8 cellular contexts compared by ENCODE assay signal in genomic region chr11:287821-288327, GRCh38. TPM values are rescaled to one million over a fixed set of nuclear protein-coding genes. Genes with fewer than 3 reads are reported as not detected.
DNase-seq lines count a peak whose midpoint lies in the region; TF ChIP-seq lines count a peak whose summit lies in the region.

No MANE protein-coding gene starts in this region.

- no peaks in the 10 kb centered on the region for H3K9me3 Mint-ChIP-seq in activated naive CD4-positive, alpha-beta T cell treated with anti-CD3 and anti-CD28 coated beads for 36 hours

- intact Hi-C loops in activated naive CD4-positive, alpha-beta T cell treated with anti-CD3 and anti-CD28 coated beads for 36 hours (cut with micrococcal nuclease): loop anchor here (1.0 to 5.0 kb wide), 5 partner anchors 19 to 81 kb away; partner anchors contain the start of genes BET1L, PSMD13, RIC8A and SIRT3

- H3K36me3 ChIP-seq in KOPT-K1 (ENCODE audit: insufficient read depth, low read length): peaks cover 22% of the 10 kb centered on the region

- no peak for TF ChIP-seq CTCF in GM13977 (IDR thresholded peaks at IDR 0.05; ENCODE audit: extremely low read depth, insufficient read depth, missing control alignments)

- DNase-seq in activated naive CD4-positive, alpha-beta T cell treated with anti-CD3 and anti-CD28 coated beads for 36 hours: no peak
- peak; percentile 53 for DNase-seq in stimulated activated CD4-positive, alpha-beta T cell treated with anti-CD3 and anti-CD28 coated beads, Interleukin-4, amount 100 ng/mL, for 1 hour
- DNase-seq in LoVo (ENCODE audit: low spot score): no peak
- no peak for DNase-seq in ecto neural progenitor cell (ENCODE audit: low spot score)
- DNase-seq in NCI-H1694 (lab: John Stamatoyannopoulos, UW): no peak
- no peak for DNase-seq in GM13977 (ENCODE audit: low spot score)

- H3K27me3 Mint-ChIP-seq in activated naive CD4-positive, alpha-beta T cell treated with anti-CD3 and anti-CD28 coated beads for 36 hours (ENCODE audit: low read depth): peaks cover 2% of the 10 kb centered on the region

- in situ Hi-C loops in GM13977 (cut with MboI; ENCODE audit: low pct_unique_long_range_greater_than_20kb, low sequenced_read_pairs, unreplicated experiment): no loop called here

- peak overlapping the region; percentile 98 for H3K4me3 Mint-ChIP-seq in activated naive CD4-positive, alpha-beta T cell treated with anti-CD3 and anti-CD28 coated beads for 36 hours

- CTCF ChIA-PET in activated naive CD4-positive, alpha-beta T cell treated with anti-CD3 and anti-CD28 coated beads for 36 hours (lab: Charles Lee): interaction anchor here (1.0 to 4.2 kb wide), 3 partner anchors 17 to 37 kb away, joined by 3 to 12 read pairs (median 10); no protein-coding TSS in a partner anchor

- peak overlapping the region; percentile 58 for H3K4me3 ChIP-seq in iPS-18c (ENCODE audit: insufficient read depth, low read depth, low read length)

- peaks cover 42% of the 10 kb centered on the region for H3K4me1 Mint-ChIP-seq in activated naive CD4-positive, alpha-beta T cell treated with anti-CD3 and anti-CD28 coated beads for 36 hours (ENCODE audit: low read depth)

- no peaks in the 10 kb centered on the region for H3K9me3 ChIP-seq in KOPT-K1 (ENCODE audit: insufficient read depth, low read length, poor library complexity, severe bottlenecking)
- H3K9me3 ChIP-seq in iPS-18c (ENCODE audit: control insufficient read depth, insufficient read depth, low read length): peaks cover 1% of the 10 kb centered on the region

- peak overlapping the region; percentile 97 for H3K27ac Mint-ChIP-seq in activated naive CD4-positive, alpha-beta T cell treated with anti-CD3 and anti-CD28 coated beads for 36 hours

- H3K27ac ChIP-seq in KOPT-K1 (ENCODE audit: low read depth, low read length, poor library complexity, severe bottlenecking): peak overlapping the region; percentile 99

- H3K36me3 Mint-ChIP-seq in activated naive CD4-positive, alpha-beta T cell treated with anti-CD3 and anti-CD28 coated beads for 36 hours (ENCODE audit: low read depth): peaks cover 19% of the 10 kb centered on the region

RNA-seq across cellular contexts. Expression of gene PGGHG, which starts 1.1 kb away (rescaled TPM):
- total RNA-seq in activated naive CD4-positive, alpha-beta T cell treated with anti-CD3 and anti-CD28 coated beads for 36 hours: 100 to 1,000 TPM in 1 of 2 experiments, 10 to 100 TPM in 1; 99.6 to 101 TPM

RNA-seq across cellular contexts. Expression of gene NLRP6, which starts 9.7 kb away (rescaled TPM):
- total RNA-seq in activated naive CD4-positive, alpha-beta T cell treated with anti-CD3 and anti-CD28 coated beads for 36 hours: 1 to 10 TPM; 1.2 to 1.5 TPM

RNA-seq across cellular contexts. Expression of gene IFITM5, which starts 11.5 kb away (rescaled TPM):
- total RNA-seq in activated naive CD4-positive, alpha-beta T cell treated with anti-CD3 and anti-CD28 coated beads for 36 hours: not detected

RNA-seq across cellular contexts. Expression of gene IFITM2, which starts 19.7 kb away (rescaled TPM):
- total RNA-seq in activated naive CD4-positive, alpha-beta T cell treated with anti-CD3 and anti-CD28 coated beads for 36 hours: 100 to 1,000 TPM; 760 to 802 TPM

RNA-seq across cellular contexts. Expression of gene IFITM1, which starts 26.0 kb away (rescaled TPM):
- total RNA-seq in activated naive CD4-positive, alpha-beta T cell treated with anti-CD3 and anti-CD28 coated beads for 36 hours: 100 to 1,000 TPM; 359 to 378 TPM
